In the genomic region with DNA sequence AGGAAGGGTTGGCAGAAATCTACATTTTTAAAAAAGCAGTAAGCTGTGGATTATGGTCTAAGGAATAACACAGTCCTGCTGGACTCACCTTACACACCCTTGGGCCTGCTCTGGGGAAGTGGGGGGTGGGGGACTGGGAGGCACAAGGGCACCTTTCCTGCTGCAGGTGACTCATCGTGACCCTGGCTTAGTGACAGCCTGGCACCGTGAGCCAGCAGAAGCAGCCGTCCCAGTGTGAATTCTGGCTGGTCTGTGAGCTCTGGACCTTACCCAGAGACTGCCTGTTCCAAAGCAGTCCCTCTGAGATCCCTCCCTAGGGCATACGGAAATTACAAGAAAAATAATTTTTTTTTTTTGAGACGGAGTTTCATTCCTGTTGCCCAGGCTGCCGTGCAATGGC, we compare ENCODE assay signal across 10 cellular contexts. TPM values are rescaled to one million over a fixed set of nuclear protein-coding genes. Genes with fewer than 3 reads are reported as not detected.
A peak's percentile ranks its signal among the peaks of the same experiment; 100 is the strongest.
DNase-seq lines count a peak whose midpoint lies in the region; ATAC-seq and TF ChIP-seq lines count a peak whose summit lies in the region.
"Had no signal": no experiment of that assay in that cellular context is flagged by ENCODE, and none has a peak within 500 bp of the region (broad histone marks: within the 10 kb centered on the region; RNA-seq: fewer than 3 reads in every experiment).

No MANE protein-coding gene starts in this region.

- H3K4me3 ChIP-seq in coronary artery (no peak overlapping the region), right lobe of liver (no peak overlapping the region), aorta (ENCODE audit: low read length in 2 of 2) (no peak overlapping the region)

- no peaks in the 10 kb centered on the region for H3K36me3 ChIP-seq in right lobe of liver
- no peaks in the 10 kb centered on the region for H3K36me3 ChIP-seq in aorta (ENCODE audit: control insufficient read depth in 1 of 2, insufficient read depth in 2 of 2, low read length in 1 of 2)

- H3K27ac Mint-ChIP-seq in activated CD8-positive, alpha-beta T cell treated with anti-CD3 and anti-CD28 coated beads for 36 hours, result no peak overlapping the region
- H3K27ac Mint-ChIP-seq in activated CD8-positive, alpha-beta T cell treated with anti-CD3 and anti-CD28 coated beads, Interleukin-2, amount 10 ng/mL, durations not matched to agents 7 days and 5 days, result no peak overlapping the region

- TF ChIP-seq CTCF in activated CD8-positive, alpha-beta T cell treated with anti-CD3 and anti-CD28 coated beads for 36 hours (IDR thresholded peaks at IDR 0.05), result no peak
- TF ChIP-seq CTCF in coronary artery (IDR thresholded peaks at IDR 0.05) (no peak), right lobe of liver (IDR thresholded peaks at IDR 0.05) (no peak)

- intact Hi-C loops in activated CD8-positive, alpha-beta T cell treated with anti-CD3 and anti-CD28 coated beads for 36 hours (cut with micrococcal nuclease), result loop anchor here (5.0 kb wide), 1 partner anchor 57 kb away; a partner anchor contains a TSS
- intact Hi-C loops in right lobe of liver (cut with DNase I) (no loop called here), aorta (cut with DNase I) (no loop called here)

- H3K4me1 ChIP-seq in right lobe of liver, result peaks cover 0 to 53% (median 16%) of the 10 kb centered on the region in 4 donors
- H3K4me1 ChIP-seq in aorta (ENCODE audit: control insufficient read depth in 1 of 2, insufficient read depth in 2 of 2, low read length in 2 of 2), result peaks cover 3 to 4% of the 10 kb centered on the region in 2 donors

- H3K27me3 ChIP-seq in right lobe of liver, result no peaks in the 10 kb centered on the region
- H3K27me3 ChIP-seq in aorta (ENCODE audit: control insufficient read depth in 1 of 2, insufficient read depth in 2 of 2, low read length in 1 of 2), result no peaks in the 10 kb centered on the region

- TF ChIP-seq POLR2A in right lobe of liver (IDR thresholded peaks at IDR 0.05), result no peak

- no peak for ATAC-seq in activated CD8-positive, alpha-beta T cell treated with anti-CD3 and anti-CD28 coated beads for 36 hours
- no peak for ATAC-seq in activated CD8-positive, alpha-beta T cell treated with anti-CD3 and anti-CD28 coated beads, Interleukin-2, amount 10 ng/mL, durations not matched to agents 7 days and 5 days
- ATAC-seq in right lobe of liver (peak; percentile 41 to 65 (median 50)), aorta (ENCODE audit: low FRiP score) (peak; percentile 58), HG03432 (IDR thresholded peaks at IDR 0.05; ENCODE audit: unreplicated experiment) (no peak)

- DNase-seq in activated CD8-positive, alpha-beta T cell treated with anti-CD3 and anti-CD28 coated beads for 36 hours, result peak; percentile 11
- DNase-seq in activated CD8-positive, alpha-beta T cell treated with anti-CD3 and anti-CD28 coated beads, Interleukin-2, amount 10 ng/mL, durations not matched to agents 7 days and 5 days, result no peak
- DNase-seq in coronary artery (ENCODE audit: low spot score) (peak; percentile 95), right lobe of liver (peak; percentile 90 to 96 (median 95)), aorta (peak; percentile 90 to 94), KG1 (lab: John Stamatoyannopoulos, UW) (no peak), NCI-H2227 (lab: John Stamatoyannopoulos, UW; ENCODE audit: unreplicated experiment) (no peak)
- DNase-seq: naive B cell, NCI-H524 treated with DMSO at 0.1 percent for 48 hours had no signal

- no peaks in the 10 kb centered on the region for H3K9me3 ChIP-seq in right lobe of liver
- H3K9me3 ChIP-seq in aorta (ENCODE audit: control insufficient read depth, low read length), result no peaks in the 10 kb centered on the region

- CTCF ChIA-PET in activated CD8-positive, alpha-beta T cell treated with anti-CD3 and anti-CD28 coated beads for 36 hours (lab: Charles Lee), result interaction anchor here (0.6 to 1.8 kb wide), 4 partner anchors 56 to 127 kb away, joined by 3 to 6 read pairs (median 4); a partner anchor contains a TSS
- CTCF ChIA-PET in activated CD8-positive, alpha-beta T cell treated with anti-CD3 and anti-CD28 coated beads, Interleukin-2, amount 10 ng/mL, durations not matched to agents 7 days and 5 days (lab: Charles Lee), result interaction anchor here (0.5 to 0.8 kb wide), 2 partner anchors 86 to 94 kb away, joined by 3 to 4 read pairs; no protein-coding TSS in a partner anchor

- H3K27me3 Mint-ChIP-seq in activated CD8-positive, alpha-beta T cell treated with anti-CD3 and anti-CD28 coated beads for 36 hours, result peaks cover 33% of the 10 kb centered on the region
- H3K27me3 Mint-ChIP-seq in activated CD8-positive, alpha-beta T cell treated with anti-CD3 and anti-CD28 coated beads, Interleukin-2, amount 10 ng/mL, durations not matched to agents 7 days and 5 days (ENCODE audit: low read depth), result peaks cover 38% of the 10 kb centered on the region

- H3K36me3 Mint-ChIP-seq in activated CD8-positive, alpha-beta T cell treated with anti-CD3 and anti-CD28 coated beads for 36 hours (ENCODE audit: low read depth), result peaks cover 3% of the 10 kb centered on the region
- peaks cover 4% of the 10 kb centered on the region for H3K36me3 Mint-ChIP-seq in activated CD8-positive, alpha-beta T cell treated with anti-CD3 and anti-CD28 coated beads, Interleukin-2, amount 10 ng/mL, durations not matched to agents 7 days and 5 days (ENCODE audit: low read depth)
- H3K36me3 Mint-ChIP-seq: naive B cell had no signal

- POLR2A ChIA-PET in activated CD8-positive, alpha-beta T cell treated with anti-CD3 and anti-CD28 coated beads for 36 hours (lab: Charles Lee), result interaction anchor here (0.6 to 1.3 kb wide), 3 partner anchors 28 to 95 kb away, joined by 3 to 4 read pairs (median 3); a partner anchor contains a TSS
- POLR2A ChIA-PET in activated CD8-positive, alpha-beta T cell treated with anti-CD3 and anti-CD28 coated beads, Interleukin-2, amount 10 ng/mL, durations not matched to agents 7 days and 5 days (lab: Charles Lee), result no interaction called here

- H3K27ac ChIP-seq in coronary artery (peak overlapping the region; percentile 63 to 82), right lobe of liver (peak overlapping the region; percentile 45 to 87 (median 57)), aorta (ENCODE audit: low read depth in 1 of 2, low read length in 2 of 2) (peak overlapping the region in 1 of 2 donors; percentile 58)

- H3K4me3 Mint-ChIP-seq in activated CD8-positive, alpha-beta T cell treated with anti-CD3 and anti-CD28 coated beads for 36 hours, result no peak overlapping the region
- H3K4me3 Mint-ChIP-seq in activated CD8-positive, alpha-beta T cell treated with anti-CD3 and anti-CD28 coated beads, Interleukin-2, amount 10 ng/mL, durations not matched to agents 7 days and 5 days, result no peak overlapping the region

- no peaks in the 10 kb centered on the region for H3K9me3 Mint-ChIP-seq in activated CD8-positive, alpha-beta T cell treated with anti-CD3 and anti-CD28 coated beads for 36 hours
- no peaks in the 10 kb centered on the region for H3K9me3 Mint-ChIP-seq in activated CD8-positive, alpha-beta T cell treated with anti-CD3 and anti-CD28 coated beads, Interleukin-2, amount 10 ng/mL, durations not matched to agents 7 days and 5 days (ENCODE audit: insufficient read depth)
- H3K9me3 Mint-ChIP-seq: naive B cell had no signal

- peaks cover 31% of the 10 kb centered on the region for H3K4me1 Mint-ChIP-seq in activated CD8-positive, alpha-beta T cell treated with anti-CD3 and anti-CD28 coated beads for 36 hours (ENCODE audit: low read depth)
- peaks cover 27% of the 10 kb centered on the region for H3K4me1 Mint-ChIP-seq in activated CD8-positive, alpha-beta T cell treated with anti-CD3 and anti-CD28 coated beads, Interleukin-2, amount 10 ng/mL, durations not matched to agents 7 days and 5 days (ENCODE audit: low read depth)

- WGBS in right lobe of liver (ENCODE audit: insufficient coverage, low coverage, low lambda C conversion rate, missing lambda C conversion rate), result 29% methylated on average over 3 of the region's 6 CpGs
- WGBS in aorta, 2 donors, result 3 to 5% methylated on average over 6 of the region's 6 CpGs

RNA-seq across cellular contexts. Expression of a gene that starts 4.2 kb away (rescaled TPM):
- 10 to 100 TPM; 12.1 to 12.9 TPM for total RNA-seq in activated CD8-positive, alpha-beta T cell treated with anti-CD3 and anti-CD28 coated beads for 36 hours
- 10 to 100 TPM; 15.7 to 17.7 TPM for total RNA-seq in activated CD8-positive, alpha-beta T cell treated with anti-CD3 and anti-CD28 coated beads, Interleukin-2, amount 10 ng/mL, durations not matched to agents 7 days and 5 days
- total RNA-seq in right lobe of liver (10 to 100 TPM; 33.9 to 58.6 (median 47.6) TPM), aorta (10 to 100 TPM; 55.3 to 63.8 TPM)
- polyA plus RNA-seq in aorta, result 10 to 100 TPM; 33.5 to 40.9 TPM

RNA-seq across cellular contexts. Expression of a gene that starts 32.3 kb away (rescaled TPM):
- total RNA-seq in activated CD8-positive, alpha-beta T cell treated with anti-CD3 and anti-CD28 coated beads for 36 hours, result 10 to 100 TPM; 12.6 to 16.8 TPM
- 10 to 100 TPM; 18.5 to 21.8 TPM for total RNA-seq in activated CD8-positive, alpha-beta T cell treated with anti-CD3 and anti-CD28 coated beads, Interleukin-2, amount 10 ng/mL, durations not matched to agents 7 days and 5 days
- total RNA-seq in right lobe of liver, result 10 to 100 TPM; 56.6 to 94.7 (median 68.3) TPM
- total RNA-seq in aorta, result 100 to 1,000 TPM; 273 to 354 TPM
- 100 to 1,000 TPM in 1 of 2 donors, 10 to 100 TPM in 1; 62.6 to 130 TPM for polyA plus RNA-seq in aorta

RNA-seq across cellular contexts. Expression of a gene that starts 56.2 kb away (rescaled TPM):
- 10 to 100 TPM; 16.5 to 16.7 TPM for total RNA-seq in activated CD8-positive, alpha-beta T cell treated with anti-CD3 and anti-CD28 coated beads for 36 hours
- total RNA-seq in activated CD8-positive, alpha-beta T cell treated with anti-CD3 and anti-CD28 coated beads, Interleukin-2, amount 10 ng/mL, durations not matched to agents 7 days and 5 days, result 10 to 100 TPM; 37.6 to 39.6 TPM
- total RNA-seq in right lobe of liver, result 10 to 100 TPM; 12.7 to 22.6 (median 18.2) TPM
- 10 to 100 TPM; 35.7 to 40.7 TPM for total RNA-seq in aorta
- polyA plus RNA-seq in aorta, result 10 to 100 TPM; 13.5 to 51.3 TPM

Comparison
In these comparisons a context has a peak if more than half of its experiments do, and no peak if none do; other contexts are left out.
1. DNase-seq: peak in activated CD8-positive, alpha-beta T cell treated with anti-CD3 and anti-CD28 coated beads for 36 hours (single experiment), coronary artery (single experiment), right lobe of liver (3 of 3) and aorta (2 of 2); none in activated CD8-positive, alpha-beta T cell treated with anti-CD3 and anti-CD28 coated beads, Interleukin-2, amount 10 ng/mL, durations not matched to agents 7 days and 5 days (single experiment), KG1 (single experiment) and NCI-H2227 (single experiment).
2. ATAC-seq: peak in right lobe of liver (4 of 4) and aorta (single experiment); none in activated CD8-positive, alpha-beta T cell treated with anti-CD3 and anti-CD28 coated beads for 36 hours (single experiment), activated CD8-positive, alpha-beta T cell treated with anti-CD3 and anti-CD28 coated beads, Interleukin-2, amount 10 ng/mL, durations not matched to agents 7 days and 5 days (single experiment) and HG03432 (single experiment).